9 cellular contexts compared by ENCODE assay signal in genomic region chr5:132463808-132464154, GRCh38. TPM values are rescaled to one million over a fixed set of nuclear protein-coding genes. Genes with fewer than 3 reads are reported as not detected.
A peak's percentile ranks its signal among the peaks of the same experiment; 100 is the strongest.
DNase-seq lines count a peak whose midpoint lies in the region; ATAC-seq and TF ChIP-seq lines count a peak whose summit lies in the region.
"Had no signal": no experiment of that assay in that cellular context is flagged by ENCODE, and none has a peak within 500 bp of the region (broad histone marks: within the 10 kb centered on the region; RNA-seq: fewer than 3 reads in every experiment).

No MANE protein-coding gene starts in this region.

- CTCF ChIA-PET in HEK293T (lab: Yijun Ruan, JAX), result interaction anchor here (1.8 kb wide), 1 partner anchor 15 kb away, joined by 5 read pairs; no protein-coding TSS in a partner anchor
- CTCF ChIA-PET in PC-3 (lab: Charles Lee), result no interaction called here

- H3K9me3 ChIP-seq in right atrium auricular region, result no peaks in the 10 kb centered on the region
- no peaks in the 10 kb centered on the region for H3K9me3 ChIP-seq in breast epithelium
- no peaks in the 10 kb centered on the region for H3K9me3 ChIP-seq in muscle layer of duodenum (ENCODE audit: control insufficient read depth in 1 of 2, low read length in 2 of 2)
- H3K9me3 ChIP-seq in WERI-Rb-1 (ENCODE audit: severe bottlenecking), result no peaks in the 10 kb centered on the region
- H3K9me3 ChIP-seq in PC-3 (ENCODE audit: low read length), result no peaks in the 10 kb centered on the region

- H3K4me1 ChIP-seq in right atrium auricular region, result peaks cover 0 to 59% of the 10 kb centered on the region in 2 donors
- H3K4me1 ChIP-seq in breast epithelium, result peaks cover 4 to 9% of the 10 kb centered on the region in 2 donors
- H3K4me1 ChIP-seq in muscle layer of duodenum (ENCODE audit: control insufficient read depth in 1 of 2, insufficient read depth in 2 of 2, low read length in 2 of 2), result peaks cover 64 to 75% of the 10 kb centered on the region in 2 donors
- peaks cover 14% of the 10 kb centered on the region for H3K4me1 ChIP-seq in PC-3 (ENCODE audit: insufficient read depth, low read length)
- H3K4me1 ChIP-seq: parathyroid adenoma had no signal

- no peaks in the 10 kb centered on the region for H3K79me2 ChIP-seq in PC-3 (ENCODE audit: low read length)

- TF ChIP-seq CTCF in right atrium auricular region (IDR thresholded peaks at IDR 0.05) (no peak), breast epithelium (IDR thresholded peaks at IDR 0.05) (no peak), WERI-Rb-1 (IDR thresholded peaks at IDR 0.05; ENCODE audit: low read depth, low read length) (no peak), PC-3 (conservative IDR thresholded peaks at IDR 0.05; ENCODE audit: low read depth, low read length) (no peak)

- no peaks in the 10 kb centered on the region for H3F3A ChIP-seq in PC-3 (ENCODE audit: low read length, unreplicated experiment)

- no peaks in the 10 kb centered on the region for H4K20me1 ChIP-seq in PC-3 (ENCODE audit: low read length)

- H3K27ac ChIP-seq in right atrium auricular region (peak overlapping the region; percentile 23 to 37), breast epithelium (peak overlapping the region; percentile 86 to 89), muscle layer of duodenum (ENCODE audit: low read length) (peak overlapping the region; percentile 82), WERI-Rb-1 (no peak overlapping the region), PC-3 (ENCODE audit: low read length) (no peak overlapping the region)
- H3K27ac ChIP-seq: parathyroid adenoma had no signal

- no peak overlapping the region for H3K4me2 ChIP-seq in PC-3 (ENCODE audit: low read length)

- H3K4me3 ChIP-seq in right atrium auricular region (peak overlapping the region in 1 of 2 donors; percentile 20), breast epithelium (peak overlapping the region in 2 of 3 donors; percentile 35 to 56), muscle layer of duodenum (ENCODE audit: low read depth in 1 of 2, low read length in 2 of 2) (peak overlapping the region; percentile 22 to 42), WERI-Rb-1 (ENCODE audit: low read depth, low read length) (no peak overlapping the region), PC-3 (ENCODE audit: low read length) (no peak overlapping the region)

- DNase-seq in right atrium auricular region (ENCODE audit: low spot score) (no peak), left cardiac atrium (no peak), breast epithelium (ENCODE audit: low spot score in 2 of 2) (no peak), WERI-Rb-1 (no peak), HEK293T (ENCODE audit: extremely low spot score) (no peak), PC-3 (no peak)

- no peaks in the 10 kb centered on the region for H3K9me2 ChIP-seq in PC-3 (replicated peaks; ENCODE audit: low read length)

- H3K9ac ChIP-seq in PC-3 (ENCODE audit: low read length), result no peak overlapping the region
- H3K9ac ChIP-seq: parathyroid adenoma had no signal

- ATAC-seq in left cardiac atrium (no peak), HG02798 (IDR thresholded peaks at IDR 0.05; ENCODE audit: poor library complexity, unreplicated experiment) (no peak), PC-3 (no peak)

- no peak overlapping the region for H2AFZ ChIP-seq in PC-3 (ENCODE audit: low read length)
- H2AFZ ChIP-seq: parathyroid adenoma had no signal

- intact Hi-C loops in left cardiac atrium (cut with DNase I) (no loop called here), breast epithelium (cut with DNase I; ENCODE audit: low total_unique reads) (no loop called here), PC-3 (cut with micrococcal nuclease) (loop anchor here (10.0 kb wide), 1 partner anchor 449 kb away; the partner anchor contains the start of gene ACSL6)

- no peak for TF ChIP-seq POLR2A in breast epithelium (IDR thresholded peaks at IDR 0.05)

- no TSS peak for BruUV-seq in PC-3 (replicated peaks; lab: Mats Ljungman, UMichigan)

- H3K27me3 ChIP-seq in right atrium auricular region, result no peaks in the 10 kb centered on the region
- no peaks in the 10 kb centered on the region for H3K27me3 ChIP-seq in breast epithelium
- H3K27me3 ChIP-seq in muscle layer of duodenum (ENCODE audit: low read depth, low read length), result no peaks in the 10 kb centered on the region
- no peaks in the 10 kb centered on the region for H3K27me3 ChIP-seq in WERI-Rb-1 (ENCODE audit: insufficient read depth, low read depth, severe bottlenecking)
- no peaks in the 10 kb centered on the region for H3K27me3 ChIP-seq in PC-3 (ENCODE audit: low read length)

- H3K36me3 ChIP-seq in right atrium auricular region (peaks cover 5% of the 10 kb centered on the region), breast epithelium (no peaks in the 10 kb centered on the region), muscle layer of duodenum (ENCODE audit: control insufficient read depth in 1 of 2, insufficient read depth in 2 of 2, low read length in 2 of 2) (peaks cover 4 to 6% of the 10 kb centered on the region in 2 donors), WERI-Rb-1 (no peaks in the 10 kb centered on the region), PC-3 (ENCODE audit: low read depth, low read length) (no peaks in the 10 kb centered on the region)

- POLR2A ChIA-PET in HEK293T (lab: Yijun Ruan, JAX), result interaction anchor here (1.5 kb wide), 1 partner anchor 27 kb away, joined by 8 read pairs; the partner anchor contains the start of gene IRF1
- POLR2A ChIA-PET in PC-3 (lab: Charles Lee; ENCODE audit: unreplicated experiment), result interaction anchor here (0.6 kb wide), 1 partner anchor 37 kb away, joined by 3 read pairs; no protein-coding TSS in a partner anchor

TF ChIP-seq in HEK293T, 16 proteins besides CTCF, POLR2A, EP300 and RAD21:
- no peak for TF ChIP-seq FOXA1 (IDR thresholded peaks at IDR 0.05)
- no peak for TF ChIP-seq SUZ12 (IDR thresholded peaks at IDR 0.05)
- TF ChIP-seq FOXM1 (IDR thresholded peaks at IDR 0.05; ENCODE audit: borderline replicate concordance), result no peak
- no peak for TF ChIP-seq HDGF (IDR thresholded peaks at IDR 0.05; ENCODE audit: borderline replicate concordance)
- TF ChIP-seq BHLHE40 (IDR thresholded peaks at IDR 0.05; ENCODE audit: borderline replicate concordance), result no peak
- no peak for TF ChIP-seq CTBP1 (IDR thresholded peaks at IDR 0.05; ENCODE audit: borderline replicate concordance)
- TF ChIP-seq NFRKB (IDR thresholded peaks at IDR 0.05), result no peak
- TF ChIP-seq PKNOX1 (IDR thresholded peaks at IDR 0.05), result no peak
- TF ChIP-seq ELF4 (IDR thresholded peaks at IDR 0.05), result no peak
- TF ChIP-seq ZNF384 (IDR thresholded peaks at IDR 0.05), result no peak
- TF ChIP-seq SP1 (IDR thresholded peaks at IDR 0.05), result no peak
TF ChIP-seq in HEK293T: peak in this region for 0.

RNA-seq across cellular contexts. Expression of gene IRF1, which starts 26.8 kb away (rescaled TPM):
- total RNA-seq in right atrium auricular region, result 10 to 100 TPM; 10.1 to 15.8 TPM
- 10 to 100 TPM; 11.8 to 21.4 TPM for total RNA-seq in left cardiac atrium
- total RNA-seq in breast epithelium, result 10 to 100 TPM; 10.4 to 27.8 (median 18.0) TPM
- total RNA-seq in PC-3 (2014; rRNA removed), result 21.1 and 23.1 TPM in 2 replicates

Comparison
In these comparisons a context has a peak if more than half of its experiments do, and no peak if none do; other contexts are left out.
1. H3K27ac ChIP-seq: peak in right atrium auricular region (2 of 2), breast epithelium (2 of 2) and muscle layer of duodenum (single experiment); none in WERI-Rb-1 (single experiment) and PC-3 (single experiment).
2. H3K4me3 ChIP-seq: peak in breast epithelium (2 of 3) and muscle layer of duodenum (2 of 2); none in WERI-Rb-1 (single experiment) and PC-3 (single experiment).